Comparison of ENCODE assay signal across 7 cellular contexts in the genomic region with DNA sequence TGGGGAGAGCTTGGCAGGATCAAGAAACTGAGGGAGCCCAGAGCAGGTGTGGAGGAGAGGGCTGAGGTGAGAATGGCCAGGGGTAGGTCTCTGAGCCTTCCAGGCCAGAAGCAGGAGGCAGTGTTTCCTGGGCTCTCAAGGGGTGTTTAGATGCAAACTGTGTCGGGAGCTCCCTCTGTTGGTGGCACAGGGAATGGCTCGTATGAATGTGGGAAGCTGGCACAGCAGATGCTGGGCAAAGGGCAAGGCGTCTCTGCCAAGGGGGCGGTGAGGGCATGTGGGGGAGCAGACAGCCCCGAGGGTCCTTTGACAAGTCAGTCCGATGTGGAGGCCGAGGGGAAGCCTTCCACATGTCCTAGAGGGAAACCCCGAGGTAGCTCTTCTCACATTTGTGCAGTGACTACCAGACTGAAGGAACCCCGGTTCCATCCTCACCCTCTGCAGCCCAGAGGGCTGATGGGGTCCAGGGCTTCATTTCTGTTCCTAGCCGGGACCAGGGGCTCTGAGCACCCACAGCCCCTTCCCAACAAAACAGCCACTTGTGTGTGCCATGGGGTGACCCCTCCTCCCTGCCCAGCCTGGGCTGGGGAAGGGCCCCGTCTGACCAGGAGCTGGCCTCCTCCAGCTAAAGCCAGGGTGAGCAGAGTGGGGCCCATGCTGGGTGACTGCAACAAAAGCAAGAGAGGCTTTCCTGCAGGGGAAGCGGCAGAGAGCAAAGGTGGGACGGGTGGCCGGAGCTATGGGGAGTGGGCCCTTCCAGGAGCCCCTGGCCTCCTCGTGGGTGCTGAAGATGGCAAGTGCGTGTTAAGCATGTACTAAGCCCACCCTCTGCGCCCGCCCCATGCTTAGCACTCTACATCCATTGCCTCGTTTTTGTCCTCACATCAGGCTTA.
DNase-seq lines count a peak whose midpoint lies in the region; ATAC-seq, FAIRE-seq and TF ChIP-seq lines count a peak whose summit lies in the region.

No MANE protein-coding gene starts in this region.

- H3K27me3 Mint-ChIP-seq in type B pancreatic cell = peaks cover 9% of the 10 kb centered on the region

- H3K4me1 Mint-ChIP-seq in type B pancreatic cell (ENCODE audit: unreplicated experiment) = peaks cover 15% of the 10 kb centered on the region

- H3K36me3 ChIP-seq in pancreas = no peaks in the 10 kb centered on the region

- no peak overlapping the region for H3K4me3 ChIP-seq in pancreas

- TF ChIP-seq CTCF in GM12874 (IDR thresholded peaks at IDR 0.05; ENCODE audit: insufficient read depth, low read depth, low read length) = peak; percentile 94
- peak; percentile 79 to 86 (median 84) for TF ChIP-seq CTCF in pancreas (IDR thresholded peaks at IDR 0.05)
- peak; percentile 93 for TF ChIP-seq CTCF in type B pancreatic cell (conservative IDR thresholded peaks at IDR 0.05)

- H3K27me3 ChIP-seq in pancreas = no peaks in the 10 kb centered on the region

- 41 to 44% methylated on average over 19 of the region's 19 CpGs for WGBS in pancreas, 2 donors

- DNase-seq in Kasumi-1 (lab: John Stamatoyannopoulos, UW) (peak; percentile 73 to 82), SK-N-DZ (ENCODE audit: low spot score) (peak; percentile 42), germinal center (ENCODE audit: low spot score) (peak; percentile 77), pancreas (peak; percentile 57 to 89 (median 77)), type B pancreatic cell (ENCODE audit: extremely low spot score, unreplicated experiment) (peak; percentile 80)
- DNase-seq in activated gamma-delta T cell treated with anti-CD3 and anti-CD28 coated beads, Interleukin-2, amount 50 U/mL, for 16 hours (ENCODE audit: low read depth) = peak; percentile 53

- no peak for FAIRE-seq in pancreas (lab: Jason Lieb, UNC)

- no peaks in the 10 kb centered on the region for H3K4me1 ChIP-seq in pancreas

- no peak overlapping the region for H3K27ac ChIP-seq in pancreas

- no peaks in the 10 kb centered on the region for H3K9me3 ChIP-seq in pancreas

- peak; percentile 72 to 91 (median 86) for ATAC-seq in pancreas

- no peaks in the 10 kb centered on the region for H3K36me3 Mint-ChIP-seq in type B pancreatic cell

- peaks cover 3% of the 10 kb centered on the region for H3K9me3 Mint-ChIP-seq in type B pancreatic cell

- intact Hi-C loops in pancreas (cut with DNase I) = loop anchor here in 1 of 3 donors (5.0 kb wide), 1 partner anchor 383 kb away; a partner anchor contains a TSS

- peak overlapping the region; percentile 3 for H3K4me3 Mint-ChIP-seq in type B pancreatic cell

- H3K27ac Mint-ChIP-seq in type B pancreatic cell = no peak overlapping the region
